ENCODE assay signal across 20 cellular contexts in genomic region chr3:105108823-105109222, GRCh38.
DNase-seq lines count a peak whose midpoint lies in the region; ATAC-seq and TF ChIP-seq lines count a peak whose summit lies in the region.
"Had no signal": no experiment of that assay in that cellular context is flagged by ENCODE, and none has a peak within 500 bp of the region (broad histone marks: within the 10 kb centered on the region; RNA-seq: fewer than 3 reads in every experiment).

No MANE protein-coding gene starts in this region.

- H3K27ac ChIP-seq in PC-3 (ENCODE audit: low read length): 0 out of 2 replicates have a peak overlapping the region, but pooled peaks have one; percentile 1
- H3K27ac ChIP-seq: KMS-11, SK-N-MC had no signal

- peak overlapping the region; percentile 11; the same call in 1 of the 2 replicates for H2AFZ ChIP-seq in PC-3 (ENCODE audit: low read length)

- H3K9me3 ChIP-seq in PC-3 (ENCODE audit: low read length): no peaks in the 10 kb centered on the region

- H3K27me3 Mint-ChIP-seq in progenitor cell of endocrine pancreas: no peaks in the 10 kb centered on the region
- H3K27me3 Mint-ChIP-seq in glutamatergic neuron (ENCODE audit: unreplicated experiment): peaks cover 3% of the 10 kb centered on the region
- H3K27me3 Mint-ChIP-seq: CD4-positive, CD25-positive, alpha-beta regulatory T cell had no signal

- POLR2A ChIA-PET in PC-3 (lab: Charles Lee; ENCODE audit: unreplicated experiment): interaction anchor here (0.6 kb wide), 1 partner anchor 250 kb away, joined by 3 read pairs; no protein-coding TSS in a partner anchor

- no peak overlapping the region for H3K9ac ChIP-seq in PC-3 (ENCODE audit: low read length)
- H3K9ac ChIP-seq: KMS-11 had no signal

- DNase-seq in ELR (ENCODE audit: low read depth) (peak; percentile 10), PC-3 (peak; percentile 75), choroid plexus epithelial cell (ENCODE audit: low read depth) (peak; percentile 33), fibroblast of the aortic adventitia (ENCODE audit: low read depth) (peak; percentile 7), progenitor cell of endocrine pancreas (ENCODE audit: low spot score, unreplicated experiment) (no peak), CD1c-positive myeloid dendritic cell (ENCODE audit: extremely low spot score) (no peak), C1 segment of cervical spinal cord (lab: John Stamatoyannopoulos, UW) (no peak), glutamatergic neuron (no peak)
- DNase-seq: CD4-positive, CD25-positive, alpha-beta regulatory T cell; H7; IMR-90; NCI-H1092 treated with DMSO at 0.1 percent for 48 hours; NCI-H2081; NCI-H446; NCI-H526; RPMI8226; SHP77 treated with DMSO at 0.1 percent for 48 hours had no signal

- no peaks in the 10 kb centered on the region for H3K79me2 ChIP-seq in PC-3 (ENCODE audit: low read length)

- H3K4me2 ChIP-seq in PC-3 (ENCODE audit: low read length): peak overlapping the region; percentile 32
- H3K4me2 ChIP-seq: KMS-11 had no signal

- H3K27ac Mint-ChIP-seq in progenitor cell of endocrine pancreas (no peak overlapping the region), glutamatergic neuron (ENCODE audit: unreplicated experiment) (no peak overlapping the region)
- H3K27ac Mint-ChIP-seq: B cell; CD4-positive, CD25-positive, alpha-beta regulatory T cell had no signal

- TF ChIP-seq CTCF in PC-3 (conservative IDR thresholded peaks at IDR 0.05; ENCODE audit: low read depth, low read length): no peak
- no peak for TF ChIP-seq CTCF in choroid plexus epithelial cell (conservative IDR thresholded peaks at IDR 0.05; ENCODE audit: low read depth, low read length)
- TF ChIP-seq CTCF in fibroblast of the aortic adventitia (IDR thresholded peaks at IDR 0.05; ENCODE audit: insufficient read depth, low read length): no peak
- no peak for TF ChIP-seq CTCF in progenitor cell of endocrine pancreas (IDR thresholded peaks at IDR 0.05; ENCODE audit: unreplicated experiment)
- no peak for TF ChIP-seq CTCF in glutamatergic neuron (IDR thresholded peaks at IDR 0.05; ENCODE audit: partially characterized antibody, unreplicated experiment)

- H3K36me3 Mint-ChIP-seq in progenitor cell of endocrine pancreas (ENCODE audit: insufficient read depth) (no peaks in the 10 kb centered on the region), glutamatergic neuron (ENCODE audit: unreplicated experiment) (peaks cover 10% of the 10 kb centered on the region)
- H3K36me3 Mint-ChIP-seq: CD4-positive, CD25-positive, alpha-beta regulatory T cell had no signal

- H3K9me2 ChIP-seq in PC-3 (replicated peaks; ENCODE audit: low read length): no peaks in the 10 kb centered on the region

- no peaks in the 10 kb centered on the region; the same call in 1 of the 2 replicates for H3K36me3 ChIP-seq in PC-3 (ENCODE audit: low read depth, low read length)

- intact Hi-C loops in PC-3 (cut with micrococcal nuclease): loop anchor here (10.0 kb wide), 1 partner anchor 484 kb away; no protein-coding TSS in a partner anchor

- H3K4me3 Mint-ChIP-seq in progenitor cell of endocrine pancreas (ENCODE audit: low read depth) (no peak overlapping the region), glutamatergic neuron (ENCODE audit: unreplicated experiment) (no peak overlapping the region)
- H3K4me3 Mint-ChIP-seq: B cell; CD4-positive, CD25-positive, alpha-beta regulatory T cell had no signal

- ATAC-seq in PC-3: peak; percentile 93

- H3K4me3 ChIP-seq in PC-3 (ENCODE audit: low read length): no peak overlapping the region
- H3K4me3 ChIP-seq in choroid plexus epithelial cell (ENCODE audit: low read depth, low read length): no peak overlapping the region
- no peak overlapping the region for H3K4me3 ChIP-seq in fibroblast of the aortic adventitia (ENCODE audit: low read depth, low read length)
- H3K4me3 ChIP-seq: SK-N-MC had no signal

- H4K20me1 ChIP-seq in PC-3 (ENCODE audit: low read length): no peaks in the 10 kb centered on the region

- peaks cover 15% of the 10 kb centered on the region for H3K4me1 ChIP-seq in PC-3 (ENCODE audit: insufficient read depth, low read length)

- BruUV-seq in PC-3 (replicated peaks; lab: Mats Ljungman, UMichigan): no TSS peak

- no peaks in the 10 kb centered on the region for H3K4me1 Mint-ChIP-seq in progenitor cell of endocrine pancreas (ENCODE audit: low read depth)
- H3K4me1 Mint-ChIP-seq in glutamatergic neuron (ENCODE audit: low read depth, unreplicated experiment): no peaks in the 10 kb centered on the region
- H3K4me1 Mint-ChIP-seq: B cell; CD4-positive, CD25-positive, alpha-beta regulatory T cell had no signal

- CTCF ChIA-PET in PC-3 (lab: Charles Lee): interaction anchor here (0.6 to 0.7 kb wide), 3 partner anchors 172 to 510 kb away, joined by 3 to 5 read pairs (median 3); no protein-coding TSS in a partner anchor

- no peaks in the 10 kb centered on the region for H3F3A ChIP-seq in PC-3 (ENCODE audit: low read length, unreplicated experiment)

- H3K27me3 ChIP-seq in PC-3 (ENCODE audit: low read length): no peaks in the 10 kb centered on the region

- H3K9me3 Mint-ChIP-seq in progenitor cell of endocrine pancreas (ENCODE audit: low read depth) (peaks cover 21% of the 10 kb centered on the region), glutamatergic neuron (ENCODE audit: unreplicated experiment) (no peaks in the 10 kb centered on the region)

Comparison
In these comparisons a context has a peak if more than half of its experiments do, and no peak if none do; other contexts are left out.
1. DNase-seq: peak in ELR (single experiment), PC-3 (single experiment), choroid plexus epithelial cell (single experiment) and fibroblast of the aortic adventitia (single experiment); none in progenitor cell of endocrine pancreas (single experiment), CD1c-positive myeloid dendritic cell (single experiment), C1 segment of cervical spinal cord (0 of 14) and glutamatergic neuron (single experiment).